Comparison of ENCODE assay signal across 15 cellular contexts in genomic region chr20:63393566-63393965, GRCh38. TPM values are rescaled to one million over a fixed set of nuclear protein-coding genes. Genes with fewer than 3 reads are reported as not detected.
DNase-seq lines count a peak whose midpoint lies in the region; ATAC-seq and TF ChIP-seq lines count a peak whose summit lies in the region.
"Had no signal": no experiment of that assay in that cellular context is flagged by ENCODE, and none has a peak within 500 bp of the region (broad histone marks: within the 10 kb centered on the region; RNA-seq: fewer than 3 reads in every experiment).

No MANE protein-coding gene starts in this region.

- no peaks in the 10 kb centered on the region for H3K79me2 ChIP-seq in H9 (ENCODE audit: insufficient read depth, low read length)

- no peaks in the 10 kb centered on the region for H3K36me3 ChIP-seq in HUES64 (ENCODE audit: insufficient read depth, low read length)
- no peaks in the 10 kb centered on the region for H3K36me3 ChIP-seq in neuronal stem cell (replicated peaks in 1 of 2; ENCODE audit: control insufficient read depth in 2 of 2, insufficient read depth in 2 of 2, low read length in 2 of 2)
- H3K36me3 ChIP-seq: BLaER1 treated with 17β-estradiol and CSF1 and Interleukin-3, amounts not matched to agents 10 nM and 100 nM had no signal

- H3K27me3 Mint-ChIP-seq in H9 (ENCODE audit: low read depth), result peaks cover 11% of the 10 kb centered on the region
- H3K27me3 Mint-ChIP-seq in natural killer cell treated with Interleukin-12 subunit alpha and Interleukin-12 subunit beta and Interleukin-15 and Interleukin-18, amount 100 ng/mL, for 72 hours, result no peaks in the 10 kb centered on the region
- H3K27me3 Mint-ChIP-seq: CD4-positive, CD25-positive, alpha-beta regulatory T cell had no signal

- no peak overlapping the region for H2BK20ac ChIP-seq in H9 (ENCODE audit: low read depth, low read length, poor library complexity, severe bottlenecking)

- TF ChIP-seq CTCF in H9 (conservative IDR thresholded peaks at IDR 0.05), result no peak

- H3K27ac Mint-ChIP-seq in H9, result peak overlapping the region in 1 of 3 experiments; percentile 82; a peak in 1 of 7 replicates
- H3K27ac Mint-ChIP-seq in natural killer cell treated with Interleukin-12 subunit alpha and Interleukin-12 subunit beta and Interleukin-15 and Interleukin-18, amount 100 ng/mL, for 72 hours, result no peak overlapping the region
- H3K27ac Mint-ChIP-seq: CD4-positive, CD25-positive, alpha-beta regulatory T cell; HFFc6 had no signal

- H3K4ac ChIP-seq in H9 (ENCODE audit: low read depth, low read length) (no peak overlapping the region), neuronal stem cell (ENCODE audit: low read length) (no peak overlapping the region)

- no peak overlapping the region for H3K23ac ChIP-seq in H9 (ENCODE audit: insufficient read length, low read depth, low read length)
- H3K23ac ChIP-seq in neuronal stem cell (ENCODE audit: low read depth, low read length, poor library complexity), result peak overlapping the region; percentile 93

- H3K4me1 Mint-ChIP-seq in H9, result peaks cover 21 to 27% of the 10 kb centered on the region in 2 experiments
- H3K4me1 Mint-ChIP-seq in natural killer cell treated with Interleukin-12 subunit alpha and Interleukin-12 subunit beta and Interleukin-15 and Interleukin-18, amount 100 ng/mL, for 72 hours (ENCODE audit: low read depth in 2 of 2), result no peaks in the 10 kb centered on the region
- H3K4me1 Mint-ChIP-seq: CD4-positive, CD25-positive, alpha-beta regulatory T cell had no signal

- H4K91ac ChIP-seq in H9 (ENCODE audit: insufficient read length, low read depth, low read length) (no peak overlapping the region), neuronal stem cell (ENCODE audit: low read depth, low read length, poor library complexity) (no peak overlapping the region)

- H3K9me3 Mint-ChIP-seq in H9, result peaks cover 27 to 36% of the 10 kb centered on the region in 2 experiments
- no peaks in the 10 kb centered on the region for H3K9me3 Mint-ChIP-seq in natural killer cell treated with Interleukin-12 subunit alpha and Interleukin-12 subunit beta and Interleukin-15 and Interleukin-18, amount 100 ng/mL, for 72 hours

- H3K27me3 ChIP-seq in H9 (ENCODE audit: insufficient read depth, low read length) (no peaks in the 10 kb centered on the region), HUES64 (ENCODE audit: insufficient read depth, low read length) (no peaks in the 10 kb centered on the region), neuronal stem cell (ENCODE audit: control insufficient read depth in 3 of 3, insufficient read depth in 3 of 3, low read depth in 1 of 3, low read length in 3 of 3) (peaks cover 0 to 3% (median 0%) of the 10 kb centered on the region in 3 experiments)

- H2BK5ac ChIP-seq in H9 (ENCODE audit: insufficient read length, low read length) (no peak overlapping the region), neuronal stem cell (ENCODE audit: low read length) (peak overlapping the region; percentile 24)

- H2BK120ac ChIP-seq in H9 (ENCODE audit: low read depth, low read length, poor library complexity, severe bottlenecking) (no peak overlapping the region), neuronal stem cell (ENCODE audit: low read depth, low read length) (no peak overlapping the region)

- no peak overlapping the region for H3K27ac ChIP-seq in H9 (ENCODE audit: insufficient read length, low read depth, low read length)
- H3K27ac ChIP-seq in HUES64 (ENCODE audit: low read depth, low read length), result peak overlapping the region; percentile 25; the same call in 1 of the 2 replicates
- no peak overlapping the region for H3K27ac ChIP-seq in neuronal stem cell (replicated peaks; ENCODE audit: low read length)
- H3K27ac ChIP-seq: BLaER1 treated with 17β-estradiol and CSF1 and Interleukin-3, amounts not matched to agents 10 nM and 100 nM had no signal

- H3K18ac ChIP-seq in H9 (ENCODE audit: insufficient read length, low read depth, low read length) (peak overlapping the region; percentile 80), neuronal stem cell (ENCODE audit: low read length) (peak overlapping the region; percentile 83)

- H2BK15ac ChIP-seq in H9 (ENCODE audit: low read depth, low read length), result no peak overlapping the region
- H2BK15ac ChIP-seq in neuronal stem cell (ENCODE audit: low read length), result peak overlapping the region; percentile 75

- H4K20me1 ChIP-seq in H9 (ENCODE audit: control insufficient read depth, insufficient read depth, insufficient read length), result no peaks in the 10 kb centered on the region

- H3K4me1 ChIP-seq in H9 (ENCODE audit: insufficient read depth, low read length) (peaks cover 7% of the 10 kb centered on the region; the same call in 1 of the 2 replicates), HUES64 (ENCODE audit: insufficient read depth, low read length) (peaks cover 11% of the 10 kb centered on the region), neuronal stem cell (ENCODE audit: control insufficient read depth in 2 of 2, insufficient read depth in 1 of 2, low read depth in 1 of 2, low read length in 2 of 2) (peaks cover 8 to 17% of the 10 kb centered on the region in 2 donors)
- H3K4me1 ChIP-seq: BLaER1 treated with 17β-estradiol and CSF1 and Interleukin-3, amounts not matched to agents 10 nM and 100 nM had no signal

- H2BK12ac ChIP-seq in H9 (ENCODE audit: insufficient read length, low read depth, low read length) (no peak overlapping the region), neuronal stem cell (ENCODE audit: low read length) (peak overlapping the region; percentile 58)

- DNase-seq in H9 (no peak), neuronal stem cell (ENCODE audit: low spot score) (no peak), NCI-H1694 (lab: John Stamatoyannopoulos, UW) (no peak), Kasumi-1 (lab: John Stamatoyannopoulos, UW) (no peak)
- no peak for DNase-seq in natural killer cell treated with Interleukin-12 subunit alpha and Interleukin-12 subunit beta and Interleukin-15 and Interleukin-18, amount 100 ng/mL, for 72 hours (ENCODE audit: low spot score)
- DNase-seq: ACHN; CD4-positive, CD25-positive, alpha-beta regulatory T cell; GOT3; HCEC 1CT; HFFc6; IMR-90 had no signal

- H3K4me2 ChIP-seq in H9 (ENCODE audit: insufficient read depth, insufficient read length, low read length), result no peak overlapping the region
- H3K4me2 ChIP-seq in neuronal stem cell (ENCODE audit: insufficient read depth, low read length, poor library complexity, severe bottlenecking), result no peak overlapping the region
- H3K4me2 ChIP-seq: BLaER1 treated with 17β-estradiol and CSF1 and Interleukin-3, amounts not matched to agents 10 nM and 100 nM had no signal

- no peak overlapping the region for H3T11ph ChIP-seq in H9 (ENCODE audit: low read length)

- peak overlapping the region in 1 of 2 experiments; percentile 68; a peak in 1 of 5 replicates for H3K4me3 Mint-ChIP-seq in H9
- H3K4me3 Mint-ChIP-seq in natural killer cell treated with Interleukin-12 subunit alpha and Interleukin-12 subunit beta and Interleukin-15 and Interleukin-18, amount 100 ng/mL, for 72 hours, result no peak overlapping the region
- H3K4me3 Mint-ChIP-seq: CD4-positive, CD25-positive, alpha-beta regulatory T cell; HFFc6 had no signal

- WGBS in H9 (ENCODE audit: extremely low coverage, insufficient read length, low lambda C conversion rate), result no CpG with 5 or more reads among the region's 17 CpGs
- 83% methylated on average over 17 of the region's 17 CpGs for WGBS in HUES64
- WGBS in neuronal stem cell (ENCODE audit: extremely low coverage in 2 of 2, insufficient read length in 2 of 2, insufficient replicate concordance in 1 of 2), 2 donors, result no CpG with 5 or more reads among the region's 17 CpGs

- no peak overlapping the region for H2AFZ ChIP-seq in H9 (ENCODE audit: low read length)
- peak overlapping the region; percentile 73 for H2AFZ ChIP-seq in neuronal stem cell (ENCODE audit: low read length)

- ATAC-seq in natural killer cell treated with Interleukin-12 subunit alpha and Interleukin-12 subunit beta and Interleukin-15 and Interleukin-18, amount 100 ng/mL, for 72 hours, result no peak

- H3K79me1 ChIP-seq in H9 (ENCODE audit: insufficient read depth, low read depth, low read length, poor library complexity, severe bottlenecking) (no peaks in the 10 kb centered on the region), neuronal stem cell (ENCODE audit: low read depth, low read length) (peaks cover 2% of the 10 kb centered on the region)

- H3K14ac ChIP-seq in H9 (ENCODE audit: insufficient read depth, low read length), result peak overlapping the region; percentile 21
- H3K14ac ChIP-seq in neuronal stem cell (ENCODE audit: low read length), result peak overlapping the region; percentile 82

- no peaks in the 10 kb centered on the region for H3K9me3 ChIP-seq in H9 (ENCODE audit: control insufficient read depth, low read depth, low read length)
- peaks cover 18% of the 10 kb centered on the region for H3K9me3 ChIP-seq in HUES64 (ENCODE audit: insufficient read depth, low read depth, low read length)
- H3K9me3 ChIP-seq in iPS-18c (ENCODE audit: control insufficient read depth, insufficient read depth, low read length), result peaks cover 10% of the 10 kb centered on the region
- H3K9me3 ChIP-seq in neuronal stem cell (replicated peaks in 1 of 2; ENCODE audit: control insufficient read depth in 2 of 2, insufficient read depth in 1 of 2, low read depth in 1 of 2, low read length in 2 of 2), result peaks cover 0 to 14% of the 10 kb centered on the region in 2 donors

- H3K9ac ChIP-seq in H9 (ENCODE audit: extremely low read depth, insufficient read length, low read length) (no peak overlapping the region), HUES64 (ENCODE audit: low read depth, low read length) (0 out of 2 replicates have a peak overlapping the region, but pooled peaks have one; percentile 29), neuronal stem cell (ENCODE audit: low read depth, low read length, poor library complexity) (peak overlapping the region; percentile 30)
- H3K9ac ChIP-seq: BLaER1 treated with 17β-estradiol and CSF1 and Interleukin-3, amounts not matched to agents 10 nM and 100 nM had no signal

- H4K5ac ChIP-seq in H9 (ENCODE audit: insufficient read length, low read depth, low read length), result no peak overlapping the region

- no peak overlapping the region for H3K4me3 ChIP-seq in HUES64 (ENCODE audit: low read length)
- H3K4me3 ChIP-seq in iPS-18c (ENCODE audit: insufficient read depth, low read depth, low read length), result peak overlapping the region; percentile 15; the same call in 1 of the 2 replicates
- H3K4me3 ChIP-seq in neuronal stem cell (ENCODE audit: low read length in 2 of 2), result peak overlapping the region in 1 of 2 donors; percentile 70
- H3K4me3 ChIP-seq: BLaER1 treated with 17β-estradiol and CSF1 and Interleukin-3, amounts not matched to agents 10 nM and 100 nM had no signal

- no peaks in the 10 kb centered on the region for H3K23me2 ChIP-seq in H9 (ENCODE audit: insufficient read length, low read depth, low read length, poor library complexity, severe bottlenecking)

- H2AK5ac ChIP-seq in H9 (ENCODE audit: insufficient read length, low read length), result no peak overlapping the region
- peak overlapping the region; percentile 81 for H2AK5ac ChIP-seq in neuronal stem cell (ENCODE audit: low read depth, low read length)

- H4K8ac ChIP-seq in H9 (replicated peaks; ENCODE audit: insufficient read length, low read depth, low read length) (no peak overlapping the region), neuronal stem cell (ENCODE audit: low read depth, low read length) (peak overlapping the region; percentile 17)

- H3K36me3 Mint-ChIP-seq in H9 (ENCODE audit: insufficient read depth in 1 of 3, low read depth in 3 of 3), result peaks cover 4 to 13% (median 10%) of the 10 kb centered on the region in 3 experiments; a peak in 6 of 7 replicates
- no peaks in the 10 kb centered on the region for H3K36me3 Mint-ChIP-seq in natural killer cell treated with Interleukin-12 subunit alpha and Interleukin-12 subunit beta and Interleukin-15 and Interleukin-18, amount 100 ng/mL, for 72 hours
- H3K36me3 Mint-ChIP-seq: CD4-positive, CD25-positive, alpha-beta regulatory T cell had no signal

- H3K56ac ChIP-seq in H9 (ENCODE audit: insufficient read length, low read depth, low read length), result no peak overlapping the region

RNA-seq across cellular contexts. Expression of gene CHRNA4, which starts 32.4 kb away (rescaled TPM):
- 1.1 and 2.5 TPM in 2 replicates for total RNA-seq in H9 (2021)
- polyA plus RNA-seq in HUES64 (2013, experiment 1 of 2), result 0.60 TPM
- polyA plus RNA-seq in HUES64 (2013, experiment 2 of 2), result 1.7 TPM
- polyA plus RNA-seq in neuronal stem cell (2013, experiment 1 of 2), result 0.29 TPM
- 0.19 TPM for polyA plus RNA-seq in neuronal stem cell (2013, experiment 2 of 2)
- total RNA-seq in natural killer cell treated with Interleukin-12 subunit alpha and Interleukin-12 subunit beta and Interleukin-15 and Interleukin-18, amount 100 ng/mL, for 72 hours, result not detected
- total RNA-seq: CD4-positive, CD25-positive, alpha-beta regulatory T cell; HFFc6; HT1080; IMR-90 had no signal
- polyA plus RNA-seq: CD4-positive, CD25-positive, alpha-beta regulatory T cell; IMR-90 had no signal
